In the genomic region with DNA sequence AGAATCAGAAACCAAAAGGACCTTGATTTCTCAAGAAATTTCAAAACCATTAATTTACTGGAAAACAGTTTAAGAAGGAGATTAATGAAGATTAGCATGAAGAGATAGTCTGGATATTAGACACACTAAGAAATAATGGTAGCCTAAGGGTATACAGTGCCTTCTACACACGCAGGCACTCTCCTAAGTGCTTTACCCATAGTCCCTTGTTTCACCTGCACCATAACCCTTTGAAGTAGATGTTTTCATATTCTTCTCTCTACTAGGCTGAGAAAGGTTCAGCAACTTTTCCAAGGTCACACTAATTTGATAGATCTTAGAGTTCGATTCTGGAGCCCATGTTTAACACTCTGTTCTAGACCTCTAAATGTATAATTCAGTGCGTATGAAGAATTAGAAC, we compare ENCODE assay signal across 27 cellular contexts.
"Had no signal": no experiment of that assay in that cellular context is flagged by ENCODE, and none has a peak within 500 bp of the region (broad histone marks: within the 10 kb centered on the region; RNA-seq: fewer than 3 reads in every experiment).

No MANE protein-coding gene starts in this region.

- DNase-seq: activated B cell treated with CpG ODN at 0.5 μM for 24 hours; activated CD4-positive, alpha-beta T cell treated with anti-CD3 and anti-CD28 coated beads for 36 hours; activated CD4-positive, alpha-beta T cell treated with anti-CD3 and anti-CD28 coated beads, Interleukin-2, amount 50 U/mL, for 48 hours; activated CD8-positive, alpha-beta memory T cell treated with anti-CD3 and anti-CD28 coated beads, Interleukin-2, amount 50 U/mL, for 48 hours; activated naive CD4-positive, alpha-beta T cell; activated T-cell treated with anti-CD3 and anti-CD28 coated beads, Interleukin-2, amount 50 U/mL, for 4 hours; adrenal gland; colonic mucosa; endodermal cell; esophagus squamous epithelium; gastrocnemius medialis; hippocampal formation; left ventricle myocardium superior; mammary epithelial cell; nephron progenitor cell; posterior cingulate gyrus; small intestine; stimulated activated CD4-positive, alpha-beta T cell treated with anti-CD3 and anti-CD28 coated beads, Interleukin-15, amount 100 ng/mL, for 24 hours; stomach; T1000 had no signal

- H3K9me3 Mint-ChIP-seq: endodermal cell; nephron progenitor cell; stimulated activated memory B cell treated with anti-CD40 and anti-IgM and Interleukin-4, amounts not matched to agents 10 μg/mL and 1 μg/mL and 100 μg/mL, for 72 hours had no signal

- H3K4me3 ChIP-seq: adrenal gland, ascending aorta, colonic mucosa, esophagus squamous epithelium, gastrocnemius medialis, stomach, suprapubic skin, tibial nerve had no signal

- H3K27ac ChIP-seq: adrenal gland, ascending aorta, colonic mucosa, esophagus squamous epithelium, gastrocnemius medialis, stomach, suprapubic skin, tibial nerve had no signal

- H3K4me3 Mint-ChIP-seq: activated B cell treated with CpG ODN at 0.5 μM for 24 hours; activated CD4-positive, alpha-beta T cell treated with anti-CD3 and anti-CD28 coated beads for 36 hours; activated naive CD8-positive, alpha-beta T cell; activated T-cell treated with anti-CD3 and anti-CD28 coated beads, Interleukin-2, amount 50 U/mL, for 4 hours; central memory CD8-positive, alpha-beta T cell; endodermal cell; nephron progenitor cell; stimulated activated memory B cell treated with anti-CD40 and anti-IgM and Interleukin-4, amounts not matched to agents 10 μg/mL and 1 μg/mL and 100 μg/mL, for 72 hours had no signal

- H3K27ac Mint-ChIP-seq: activated B cell treated with CpG ODN at 0.5 μM for 24 hours; activated CD4-positive, alpha-beta T cell treated with anti-CD3 and anti-CD28 coated beads for 36 hours; activated naive CD8-positive, alpha-beta T cell; activated T-helper 2 cell treated with anti-CD3 and anti-CD28 coated beads, Interferon-gamma antibody, Interleukin-2, Interleukin-4, amounts not matched to agents 10 μg/mL and 5 μg/mL and 100 μg/mL, durations not matched to agents 14 hours and 24 hours and 36 hours; endodermal cell; nephron progenitor cell; stimulated activated memory B cell treated with anti-CD40 and anti-IgM and Interleukin-4, amounts not matched to agents 10 μg/mL and 1 μg/mL and 100 μg/mL, for 72 hours had no signal

- H3K4me1 Mint-ChIP-seq: activated B cell treated with CpG ODN at 0.5 μM for 24 hours; activated CD4-positive, alpha-beta T cell treated with anti-CD3 and anti-CD28 coated beads for 36 hours; central memory CD8-positive, alpha-beta T cell; endodermal cell; nephron progenitor cell had no signal

- H3K4me1 ChIP-seq: ascending aorta, colonic mucosa, esophagus squamous epithelium, gastrocnemius medialis, stomach, suprapubic skin, tibial nerve had no signal

- H3K36me3 Mint-ChIP-seq: activated naive CD8-positive, alpha-beta T cell; stimulated activated memory B cell treated with anti-CD40 and anti-IgM and Interleukin-4, amounts not matched to agents 10 μg/mL and 1 μg/mL and 100 μg/mL, for 72 hours had no signal

- H3K27me3 ChIP-seq: adrenal gland, ascending aorta, colonic mucosa, esophagus squamous epithelium, gastrocnemius medialis, stomach, suprapubic skin, tibial nerve had no signal

- H3K9me3 ChIP-seq: ascending aorta, colonic mucosa, esophagus squamous epithelium, gastrocnemius medialis, stomach, suprapubic skin, tibial nerve had no signal

- H3K36me3 ChIP-seq: adrenal gland, ascending aorta, colonic mucosa, esophagus squamous epithelium, gastrocnemius medialis, stomach, suprapubic skin, tibial nerve had no signal

- H3K27me3 Mint-ChIP-seq: activated B cell treated with CpG ODN at 0.5 μM for 24 hours; activated CD4-positive, alpha-beta T cell treated with anti-CD3 and anti-CD28 coated beads for 36 hours; activated naive CD8-positive, alpha-beta T cell; central memory CD8-positive, alpha-beta T cell; stimulated activated memory B cell treated with anti-CD40 and anti-IgM and Interleukin-4, amounts not matched to agents 10 μg/mL and 1 μg/mL and 100 μg/mL, for 72 hours had no signal
